ENCODE assay signal across 36 cellular contexts in the genomic region with DNA sequence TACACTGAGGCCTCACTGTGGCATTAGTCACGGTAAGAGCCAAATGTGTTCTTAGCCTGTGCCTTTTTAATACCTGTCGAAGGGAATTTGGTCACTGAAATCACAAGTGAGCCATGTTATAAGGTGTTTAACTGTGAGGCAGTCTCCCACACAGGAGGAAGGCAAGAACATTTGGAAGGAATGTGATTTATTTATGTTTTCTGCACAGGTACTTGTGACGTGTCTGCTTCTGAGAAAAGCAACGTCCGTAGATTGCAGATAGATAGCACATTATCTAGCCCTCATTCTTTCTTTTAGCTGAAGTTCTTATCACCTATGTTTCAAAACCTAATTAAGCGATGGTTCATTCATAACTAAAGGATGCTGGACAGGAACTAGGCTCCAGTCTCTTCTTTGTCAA.
"Had no signal": no experiment of that assay in that cellular context is flagged by ENCODE, and none has a peak within 500 bp of the region (broad histone marks: within the 10 kb centered on the region; RNA-seq: fewer than 3 reads in every experiment).

No MANE protein-coding gene starts in this region.

- H3K9me3 Mint-ChIP-seq: activated CD4-positive, alpha-beta memory T cell treated with anti-CD3 and anti-CD28 coated beads, Interleukin-2, amount 10 ng/mL, durations not matched to agents 7 days and 5 days; activated CD4-positive, alpha-beta T cell treated with anti-CD3 and anti-CD28 coated beads, Interleukin-2, amount 10 ng/mL, durations not matched to agents 7 days and 5 days; activated naive CD4-positive, alpha-beta T cell treated with anti-CD3 and anti-CD28 coated beads for 36 hours; activated naive CD8-positive, alpha-beta T cell treated with anti-CD3 and anti-CD28 coated beads for 36 hours; activated T-cell treated with anti-CD3 and anti-CD28 coated beads, Interleukin-2, amount 50 U/mL, for 24 hours; T-helper 1 cell treated with Interleukin-12 subunit alpha and Interleukin-12 subunit beta and Interleukin-4 antibody, amounts not matched to agents 30 μg/mL and 1 μg/mL, for 36 hours; T-helper 2 cell treated with Interferon-gamma antibody and Interleukin-4, amounts not matched to agents 5 μg/mL and 100 μg/mL, for 36 hours had no signal

- H3K27me3 ChIP-seq: body of pancreas, brain microvascular endothelial cell, breast epithelium had no signal

- H3K4me3 ChIP-seq: adrenal gland, body of pancreas, breast epithelium had no signal

- H3K9me3 ChIP-seq: adrenal gland, body of pancreas, breast epithelium had no signal

- ATAC-seq: activated CD4-positive, alpha-beta T cell treated with anti-CD3 and anti-CD28 coated beads for 36 hours; activated CD4-positive, CD25-positive, alpha-beta regulatory T cell treated with anti-CD3 and anti-CD28 coated beads, Interleukin-2, amount 50 U/mL, for 24 hours; activated CD8-positive, alpha-beta memory T cell treated with anti-CD3 and anti-CD28 coated beads, Interleukin-2, amount 10 ng/mL, durations not matched to agents 7 days and 5 days; activated CD8-positive, alpha-beta T cell treated with anti-CD3 and anti-CD28 coated beads, Interleukin-2, amount 10 ng/mL, durations not matched to agents 7 days and 5 days; activated naive CD4-positive, alpha-beta T cell treated with anti-CD3 and anti-CD28 coated beads, Interleukin-2, amount 50 U/mL, for 72 hours; body of pancreas had no signal

- FAIRE-seq: astrocyte, TTC549 had no signal

- H3K4me1 ChIP-seq: adrenal gland, body of pancreas, breast epithelium had no signal

- H3K36me3 ChIP-seq: adrenal gland, brain microvascular endothelial cell, breast epithelium had no signal

- H3K4me3 Mint-ChIP-seq: activated CD4-positive, alpha-beta memory T cell treated with anti-CD3 and anti-CD28 coated beads, Interleukin-2, amount 10 ng/mL, durations not matched to agents 7 days and 5 days; activated CD4-positive, alpha-beta T cell treated with anti-CD3 and anti-CD28 coated beads for 36 hours; activated CD4-positive, alpha-beta T cell treated with anti-CD3 and anti-CD28 coated beads, Interleukin-2, amount 10 ng/mL, durations not matched to agents 7 days and 5 days; activated CD8-positive, alpha-beta memory T cell treated with anti-CD3 and anti-CD28 coated beads, Interleukin-2, amount 10 ng/mL, durations not matched to agents 7 days and 5 days; activated CD8-positive, alpha-beta T cell treated with anti-CD3 and anti-CD28 coated beads, Interleukin-2, amount 10 ng/mL, durations not matched to agents 7 days and 5 days; activated naive CD4-positive, alpha-beta T cell treated with anti-CD3 and anti-CD28 coated beads for 36 hours; activated naive CD8-positive, alpha-beta T cell treated with anti-CD3 and anti-CD28 coated beads for 36 hours; activated T-cell treated with anti-CD3 and anti-CD28 coated beads, Interleukin-2, amount 50 U/mL, for 24 hours; T-helper 1 cell treated with Interleukin-12 subunit alpha and Interleukin-12 subunit beta and Interleukin-4 antibody, amounts not matched to agents 30 μg/mL and 1 μg/mL, for 36 hours; T-helper 2 cell treated with Interferon-gamma antibody and Interleukin-4, amounts not matched to agents 5 μg/mL and 100 μg/mL, for 36 hours had no signal

- H3K4me1 Mint-ChIP-seq: activated CD4-positive, alpha-beta memory T cell treated with anti-CD3 and anti-CD28 coated beads, Interleukin-2, amount 10 ng/mL, durations not matched to agents 7 days and 5 days; activated CD4-positive, alpha-beta T cell treated with anti-CD3 and anti-CD28 coated beads for 36 hours; activated CD4-positive, alpha-beta T cell treated with anti-CD3 and anti-CD28 coated beads, Interleukin-2, amount 10 ng/mL, durations not matched to agents 7 days and 5 days; activated CD8-positive, alpha-beta memory T cell treated with anti-CD3 and anti-CD28 coated beads, Interleukin-2, amount 10 ng/mL, durations not matched to agents 7 days and 5 days; activated naive CD8-positive, alpha-beta T cell treated with anti-CD3 and anti-CD28 coated beads for 36 hours had no signal

- H3K27me3 Mint-ChIP-seq: activated CD4-positive, alpha-beta T cell treated with anti-CD3 and anti-CD28 coated beads for 36 hours; activated naive CD8-positive, alpha-beta T cell treated with anti-CD3 and anti-CD28 coated beads for 36 hours; activated T-cell treated with anti-CD3 and anti-CD28 coated beads, Interleukin-2, amount 50 U/mL, for 24 hours had no signal

- DNase-seq: activated CD4-positive, alpha-beta memory T cell treated with anti-CD3 and anti-CD28 coated beads, Interleukin-2, amount 10 ng/mL, durations not matched to agents 7 days and 5 days; activated CD4-positive, alpha-beta T cell treated with anti-CD3 and anti-CD28 coated beads for 1 hour; activated CD4-positive, alpha-beta T cell treated with anti-CD3 and anti-CD28 coated beads for 36 hours; activated CD4-positive, alpha-beta T cell treated with anti-CD3 and anti-CD28 coated beads for 48 hours; activated CD4-positive, alpha-beta T cell treated with anti-CD3 and anti-CD28 coated beads, Interleukin-2, amount 10 ng/mL, durations not matched to agents 7 days and 5 days; activated CD4-positive, alpha-beta T cell treated with anti-CD3 and anti-CD28 coated beads, Interleukin-2, amount 50 U/mL, for 48 hours; activated CD4-positive, CD25-positive, alpha-beta regulatory T cell; activated CD8-positive, alpha-beta memory T cell treated with anti-CD3 and anti-CD28 coated beads for 24 hours; activated CD8-positive, alpha-beta memory T cell treated with anti-CD3 and anti-CD28 coated beads, Interleukin-2, amount 10 ng/mL, durations not matched to agents 7 days and 5 days; activated CD8-positive, alpha-beta memory T cell treated with anti-CD3 and anti-CD28 coated beads, Interleukin-2, amount 50 U/mL, for 48 hours; activated CD8-positive, alpha-beta T cell treated with anti-CD3 and anti-CD28 coated beads, Interleukin-2, amount 10 ng/mL, durations not matched to agents 7 days and 5 days; activated effector memory CD4-positive, alpha-beta T cell treated with anti-CD3 and anti-CD28 coated beads, Interleukin-2, amount 50 U/mL, for 16 hours; activated gamma-delta T cell treated with Interleukin-2 at 50 U/mL for 16 hours; activated naive CD4-positive, alpha-beta T cell; activated naive CD4-positive, alpha-beta T cell treated with anti-CD3 and anti-CD28 coated beads for 36 hours; activated naive CD4-positive, alpha-beta T cell treated with anti-CD3 and anti-CD28 coated beads, Interleukin-2, amount 50 U/mL, for 16 hours; activated naive CD8-positive, alpha-beta T cell treated with anti-CD3 and anti-CD28 coated beads for 36 hours; activated T-cell treated with anti-CD3 and anti-CD28 coated beads, Interleukin-2, amount 50 U/mL, for 24 hours; activated T-cell treated with anti-CD3 and anti-CD28 coated beads, Interleukin-2, amount 50 U/mL, for 48 hours; adrenal gland; amniotic stem cell; aorta; body of pancreas; brain microvascular endothelial cell; central memory CD4-positive, alpha-beta T cell; T-helper 1 cell; T-helper 2 cell; T-helper 9 cell had no signal

- H3K27ac Mint-ChIP-seq: activated CD4-positive, alpha-beta memory T cell treated with anti-CD3 and anti-CD28 coated beads, Interleukin-2, amount 10 ng/mL, durations not matched to agents 7 days and 5 days; activated CD4-positive, alpha-beta T cell treated with anti-CD3 and anti-CD28 coated beads for 36 hours; activated CD4-positive, alpha-beta T cell treated with anti-CD3 and anti-CD28 coated beads, Interleukin-2, amount 10 ng/mL, durations not matched to agents 7 days and 5 days; activated CD8-positive, alpha-beta memory T cell treated with anti-CD3 and anti-CD28 coated beads, Interleukin-2, amount 10 ng/mL, durations not matched to agents 7 days and 5 days; activated CD8-positive, alpha-beta T cell treated with anti-CD3 and anti-CD28 coated beads, Interleukin-2, amount 10 ng/mL, durations not matched to agents 7 days and 5 days; activated naive CD4-positive, alpha-beta T cell treated with anti-CD3 and anti-CD28 coated beads for 36 hours; activated naive CD4-positive, alpha-beta T cell treated with anti-CD3 and anti-CD28 coated beads, Interleukin-2, amount 50 U/mL, for 72 hours; activated naive CD8-positive, alpha-beta T cell treated with anti-CD3 and anti-CD28 coated beads for 36 hours; activated T-cell treated with anti-CD3 and anti-CD28 coated beads, Interleukin-2, amount 50 U/mL, for 24 hours; T-helper 1 cell treated with Interleukin-12 subunit alpha and Interleukin-12 subunit beta and Interleukin-4 antibody, amounts not matched to agents 30 μg/mL and 1 μg/mL, for 36 hours; T-helper 2 cell treated with Interferon-gamma antibody and Interleukin-4, amounts not matched to agents 5 μg/mL and 100 μg/mL, for 36 hours had no signal

- H3K36me3 Mint-ChIP-seq: activated CD8-positive, alpha-beta memory T cell treated with anti-CD3 and anti-CD28 coated beads, Interleukin-2, amount 10 ng/mL, durations not matched to agents 7 days and 5 days; activated naive CD4-positive, alpha-beta T cell treated with anti-CD3 and anti-CD28 coated beads, Interleukin-2, amount 50 U/mL, for 72 hours; activated naive CD8-positive, alpha-beta T cell treated with anti-CD3 and anti-CD28 coated beads for 36 hours had no signal

- H3K27ac ChIP-seq: adrenal gland, body of pancreas, brain microvascular endothelial cell, breast epithelium, VCaP had no signal
